1 cellular context compared by ENCODE assay signal in the genomic region with DNA sequence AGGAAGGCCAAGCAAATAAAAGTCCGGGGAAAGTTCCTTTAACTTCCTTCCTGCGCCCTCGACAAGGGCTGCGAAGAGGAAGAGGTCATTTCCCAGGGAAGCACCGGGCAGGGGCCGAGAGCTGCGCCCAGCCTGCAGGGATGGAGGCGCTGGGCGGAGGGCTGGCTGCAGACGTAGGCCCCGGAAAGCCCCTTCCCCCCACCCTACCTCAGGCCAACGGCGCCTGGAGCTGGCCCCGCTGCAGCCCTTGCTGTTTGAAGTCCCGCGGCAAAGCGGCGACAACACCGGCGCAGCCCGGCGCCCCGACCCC.
TF ChIP-seq lines count a peak whose summit lies in the region.

No MANE protein-coding gene starts in this region.

TF ChIP-seq in HepG2, 621 proteins besides CTCF, POLR2A, EP300 and RAD21 (continued from another document and continues in another):
- TF ChIP-seq, protein P1, sequence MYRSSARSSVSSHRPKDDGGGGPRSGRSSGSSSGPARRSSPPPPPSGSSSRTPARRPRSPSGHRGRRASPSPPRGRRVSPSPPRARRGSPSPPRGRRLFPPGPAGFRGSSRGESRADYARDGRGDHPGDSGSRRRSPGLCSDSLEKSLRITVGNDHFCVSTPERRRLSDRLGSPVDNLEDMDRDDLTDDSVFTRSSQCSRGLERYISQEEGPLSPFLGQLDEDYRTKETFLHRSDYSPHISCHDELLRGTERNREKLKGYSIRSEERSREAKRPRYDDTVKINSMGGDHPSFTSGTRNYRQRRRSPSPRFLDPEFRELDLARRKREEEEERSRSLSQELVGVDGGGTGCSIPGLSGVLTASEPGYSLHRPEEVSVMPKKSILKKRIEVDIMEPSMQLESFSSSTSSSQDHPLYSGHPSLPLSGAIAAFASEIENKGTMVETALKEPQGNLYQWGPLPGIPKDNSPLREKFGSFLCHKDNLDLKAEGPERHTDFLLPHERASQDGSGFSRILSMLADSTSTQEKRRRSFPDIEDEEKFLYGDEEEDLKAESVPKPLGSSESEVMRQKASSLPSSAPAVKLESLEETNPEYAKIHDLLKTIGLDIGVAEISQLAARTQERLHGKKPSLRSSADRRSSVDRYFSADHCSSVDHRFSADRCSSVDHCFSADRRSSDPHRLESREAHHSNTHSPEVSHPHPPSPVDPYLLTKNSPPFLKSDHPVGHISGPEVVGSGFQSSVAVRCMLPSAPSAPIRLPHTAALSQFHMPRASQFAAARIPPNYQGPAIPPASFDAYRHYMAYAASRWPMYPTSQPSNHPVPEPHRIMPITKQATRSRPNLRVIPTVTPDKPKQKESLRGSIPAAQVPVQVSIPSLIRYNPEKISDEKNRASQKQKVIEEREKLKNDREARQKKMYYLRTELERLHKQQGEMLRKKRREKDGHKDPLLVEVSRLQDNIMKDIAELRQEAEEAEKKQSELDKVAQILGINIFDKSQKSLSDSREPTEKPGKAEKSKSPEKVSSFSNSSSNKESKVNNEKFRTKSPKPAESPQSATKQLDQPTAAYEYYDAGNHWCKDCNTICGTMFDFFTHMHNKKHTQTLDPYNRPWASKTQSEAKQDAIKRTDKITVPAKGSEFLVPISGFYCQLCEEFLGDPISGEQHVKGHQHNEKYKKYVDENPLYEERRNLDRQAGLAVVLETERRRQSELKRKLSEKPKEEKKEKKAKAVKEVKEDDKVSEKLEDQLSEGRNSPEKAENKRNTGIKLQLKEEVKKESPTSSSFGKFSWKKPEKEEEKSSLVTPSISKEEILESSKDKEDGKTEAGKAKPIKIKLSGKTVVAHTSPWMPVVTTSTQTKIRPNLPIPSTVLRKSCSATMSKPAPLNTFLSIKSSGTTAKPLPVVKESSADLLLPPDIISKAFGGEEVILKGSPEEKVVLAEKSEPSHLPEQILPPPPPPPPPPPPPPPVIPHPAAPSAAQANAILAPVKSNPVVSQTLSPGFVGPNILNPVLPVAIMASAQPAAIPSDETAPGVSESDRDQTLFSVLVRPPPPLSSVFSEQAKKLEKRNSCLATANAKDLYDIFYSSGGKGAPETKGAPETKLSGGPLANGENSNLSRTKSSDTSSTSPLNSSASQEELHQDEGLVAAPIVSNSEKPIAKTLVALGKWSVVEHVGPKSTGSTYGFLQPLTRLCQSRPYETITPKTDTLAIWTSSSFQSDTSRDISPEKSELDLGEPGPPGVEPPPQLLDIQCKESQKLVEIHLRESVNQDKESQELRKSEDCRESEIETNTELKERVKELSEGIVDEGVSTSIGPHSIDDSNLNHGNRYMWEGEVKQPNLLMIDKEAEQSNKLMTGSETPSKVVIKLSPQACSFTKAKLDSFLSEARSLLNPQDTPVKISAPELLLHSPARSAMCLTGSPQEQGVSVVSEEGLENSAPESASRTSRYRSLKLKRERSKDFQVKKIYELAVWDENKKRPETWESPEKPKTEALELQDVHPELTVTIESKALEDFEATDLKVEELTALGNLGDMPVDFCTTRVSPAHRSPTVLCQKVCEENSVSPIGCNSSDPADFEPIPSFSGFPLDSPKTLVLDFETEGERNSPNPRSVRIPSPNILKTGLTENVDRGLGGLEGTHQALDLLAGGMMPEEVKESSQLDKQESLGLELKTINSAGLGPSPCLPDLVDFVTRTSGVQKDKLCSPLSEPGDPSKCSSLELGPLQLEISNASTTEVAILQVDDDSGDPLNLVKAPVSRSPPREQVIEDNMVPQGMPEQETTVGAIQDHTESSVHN (CRISPR knock-in tag; IDR thresholded peaks at IDR 0.05): no peak
- TF ChIP-seq ZNF790 (CRISPR knock-in tag; IDR thresholded peaks at IDR 0.05; ENCODE audit: borderline replicate concordance) (no peak), ZNF121 (CRISPR knock-in tag; IDR thresholded peaks at IDR 0.05) (no peak), HDAC1 (CRISPR knock-in tag; IDR thresholded peaks at IDR 0.05) (no peak), ZMAT3 (CRISPR knock-in tag; conservative IDR thresholded peaks at IDR 0.05) (0 out of 2 replicates have a peak, but pooled peaks have one; percentile 17), ZFP36 (IDR thresholded peaks at IDR 0.05; ENCODE audit: borderline replicate concordance, low read depth, low read length, partially characterized antibody) (no peak), ZNF383 (CRISPR knock-in tag; IDR thresholded peaks at IDR 0.05; ENCODE audit: borderline replicate concordance) (no peak), PAF1 (CRISPR knock-in tag; IDR thresholded peaks at IDR 0.05) (no peak), ZNF101 (CRISPR knock-in tag; IDR thresholded peaks at IDR 0.05; ENCODE audit: borderline replicate concordance, low read depth) (no peak), PTBP1 (IDR thresholded peaks at IDR 0.05; ENCODE audit: low read depth, low read length, poor library complexity, severe bottlenecking) (no peak), TAF1 (CRISPR knock-in tag; IDR thresholded peaks at IDR 0.05) (no peak), SKI (IDR thresholded peaks at IDR 0.05; ENCODE audit: partially characterized antibody) (peak; percentile 28)
- TF ChIP-seq, protein P2, sequence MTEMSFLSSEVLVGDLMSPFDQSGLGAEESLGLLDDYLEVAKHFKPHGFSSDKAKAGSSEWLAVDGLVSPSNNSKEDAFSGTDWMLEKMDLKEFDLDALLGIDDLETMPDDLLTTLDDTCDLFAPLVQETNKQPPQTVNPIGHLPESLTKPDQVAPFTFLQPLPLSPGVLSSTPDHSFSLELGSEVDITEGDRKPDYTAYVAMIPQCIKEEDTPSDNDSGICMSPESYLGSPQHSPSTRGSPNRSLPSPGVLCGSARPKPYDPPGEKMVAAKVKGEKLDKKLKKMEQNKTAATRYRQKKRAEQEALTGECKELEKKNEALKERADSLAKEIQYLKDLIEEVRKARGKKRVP (CRISPR knock-in tag; IDR thresholded peaks at IDR 0.05): no peak
- TF ChIP-seq, protein P3, sequence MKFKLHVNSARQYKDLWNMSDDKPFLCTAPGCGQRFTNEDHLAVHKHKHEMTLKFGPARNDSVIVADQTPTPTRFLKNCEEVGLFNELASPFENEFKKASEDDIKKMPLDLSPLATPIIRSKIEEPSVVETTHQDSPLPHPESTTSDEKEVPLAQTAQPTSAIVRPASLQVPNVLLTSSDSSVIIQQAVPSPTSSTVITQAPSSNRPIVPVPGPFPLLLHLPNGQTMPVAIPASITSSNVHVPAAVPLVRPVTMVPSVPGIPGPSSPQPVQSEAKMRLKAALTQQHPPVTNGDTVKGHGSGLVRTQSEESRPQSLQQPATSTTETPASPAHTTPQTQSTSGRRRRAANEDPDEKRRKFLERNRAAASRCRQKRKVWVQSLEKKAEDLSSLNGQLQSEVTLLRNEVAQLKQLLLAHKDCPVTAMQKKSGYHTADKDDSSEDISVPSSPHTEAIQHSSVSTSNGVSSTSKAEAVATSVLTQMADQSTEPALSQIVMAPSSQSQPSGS (CRISPR knock-in tag; IDR thresholded peaks at IDR 0.05): 0 out of 2 replicates have a peak, but pooled peaks have one; percentile 6
- TF ChIP-seq, protein P4, sequence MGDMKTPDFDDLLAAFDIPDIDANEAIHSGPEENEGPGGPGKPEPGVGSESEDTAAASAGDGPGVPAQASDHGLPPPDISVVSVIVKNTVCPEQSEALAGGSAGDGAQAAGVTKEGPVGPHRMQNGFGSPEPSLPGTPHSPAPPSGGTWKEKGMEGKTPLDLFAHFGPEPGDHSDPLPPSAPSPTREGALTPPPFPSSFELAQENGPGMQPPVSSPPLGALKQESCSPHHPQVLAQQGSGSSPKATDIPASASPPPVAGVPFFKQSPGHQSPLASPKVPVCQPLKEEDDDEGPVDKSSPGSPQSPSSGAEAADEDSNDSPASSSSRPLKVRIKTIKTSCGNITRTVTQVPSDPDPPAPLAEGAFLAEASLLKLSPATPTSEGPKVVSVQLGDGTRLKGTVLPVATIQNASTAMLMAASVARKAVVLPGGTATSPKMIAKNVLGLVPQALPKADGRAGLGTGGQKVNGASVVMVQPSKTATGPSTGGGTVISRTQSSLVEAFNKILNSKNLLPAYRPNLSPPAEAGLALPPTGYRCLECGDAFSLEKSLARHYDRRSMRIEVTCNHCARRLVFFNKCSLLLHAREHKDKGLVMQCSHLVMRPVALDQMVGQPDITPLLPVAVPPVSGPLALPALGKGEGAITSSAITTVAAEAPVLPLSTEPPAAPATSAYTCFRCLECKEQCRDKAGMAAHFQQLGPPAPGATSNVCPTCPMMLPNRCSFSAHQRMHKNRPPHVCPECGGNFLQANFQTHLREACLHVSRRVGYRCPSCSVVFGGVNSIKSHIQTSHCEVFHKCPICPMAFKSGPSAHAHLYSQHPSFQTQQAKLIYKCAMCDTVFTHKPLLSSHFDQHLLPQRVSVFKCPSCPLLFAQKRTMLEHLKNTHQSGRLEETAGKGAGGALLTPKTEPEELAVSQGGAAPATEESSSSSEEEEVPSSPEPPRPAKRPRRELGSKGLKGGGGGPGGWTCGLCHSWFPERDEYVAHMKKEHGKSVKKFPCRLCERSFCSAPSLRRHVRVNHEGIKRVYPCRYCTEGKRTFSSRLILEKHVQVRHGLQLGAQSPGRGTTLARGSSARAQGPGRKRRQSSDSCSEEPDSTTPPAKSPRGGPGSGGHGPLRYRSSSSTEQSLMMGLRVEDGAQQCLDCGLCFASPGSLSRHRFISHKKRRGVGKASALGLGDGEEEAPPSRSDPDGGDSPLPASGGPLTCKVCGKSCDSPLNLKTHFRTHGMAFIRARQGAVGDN (CRISPR knock-in tag; IDR thresholded peaks at IDR 0.05): peak; percentile 7; the same call in 1 of the 2 replicates
- TF ChIP-seq, protein P5, sequence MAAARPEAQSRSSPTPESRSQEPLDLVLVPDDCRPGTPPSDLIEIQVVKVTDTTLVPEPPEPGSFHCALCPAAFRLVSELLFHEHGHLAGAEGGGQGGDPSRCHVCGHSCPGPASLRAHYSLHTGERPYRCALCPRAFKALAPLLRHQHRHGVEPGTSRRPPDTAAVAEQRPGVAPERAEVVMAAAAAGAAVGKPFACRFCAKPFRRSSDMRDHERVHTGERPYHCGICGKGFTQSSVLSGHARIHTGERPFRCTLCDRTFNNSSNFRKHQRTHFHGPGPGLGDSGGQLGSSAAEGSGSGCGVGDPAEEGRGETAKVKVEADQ (CRISPR knock-in tag; IDR thresholded peaks at IDR 0.05; ENCODE audit: borderline replicate concordance): no peak
- TF ChIP-seq, protein P6, sequence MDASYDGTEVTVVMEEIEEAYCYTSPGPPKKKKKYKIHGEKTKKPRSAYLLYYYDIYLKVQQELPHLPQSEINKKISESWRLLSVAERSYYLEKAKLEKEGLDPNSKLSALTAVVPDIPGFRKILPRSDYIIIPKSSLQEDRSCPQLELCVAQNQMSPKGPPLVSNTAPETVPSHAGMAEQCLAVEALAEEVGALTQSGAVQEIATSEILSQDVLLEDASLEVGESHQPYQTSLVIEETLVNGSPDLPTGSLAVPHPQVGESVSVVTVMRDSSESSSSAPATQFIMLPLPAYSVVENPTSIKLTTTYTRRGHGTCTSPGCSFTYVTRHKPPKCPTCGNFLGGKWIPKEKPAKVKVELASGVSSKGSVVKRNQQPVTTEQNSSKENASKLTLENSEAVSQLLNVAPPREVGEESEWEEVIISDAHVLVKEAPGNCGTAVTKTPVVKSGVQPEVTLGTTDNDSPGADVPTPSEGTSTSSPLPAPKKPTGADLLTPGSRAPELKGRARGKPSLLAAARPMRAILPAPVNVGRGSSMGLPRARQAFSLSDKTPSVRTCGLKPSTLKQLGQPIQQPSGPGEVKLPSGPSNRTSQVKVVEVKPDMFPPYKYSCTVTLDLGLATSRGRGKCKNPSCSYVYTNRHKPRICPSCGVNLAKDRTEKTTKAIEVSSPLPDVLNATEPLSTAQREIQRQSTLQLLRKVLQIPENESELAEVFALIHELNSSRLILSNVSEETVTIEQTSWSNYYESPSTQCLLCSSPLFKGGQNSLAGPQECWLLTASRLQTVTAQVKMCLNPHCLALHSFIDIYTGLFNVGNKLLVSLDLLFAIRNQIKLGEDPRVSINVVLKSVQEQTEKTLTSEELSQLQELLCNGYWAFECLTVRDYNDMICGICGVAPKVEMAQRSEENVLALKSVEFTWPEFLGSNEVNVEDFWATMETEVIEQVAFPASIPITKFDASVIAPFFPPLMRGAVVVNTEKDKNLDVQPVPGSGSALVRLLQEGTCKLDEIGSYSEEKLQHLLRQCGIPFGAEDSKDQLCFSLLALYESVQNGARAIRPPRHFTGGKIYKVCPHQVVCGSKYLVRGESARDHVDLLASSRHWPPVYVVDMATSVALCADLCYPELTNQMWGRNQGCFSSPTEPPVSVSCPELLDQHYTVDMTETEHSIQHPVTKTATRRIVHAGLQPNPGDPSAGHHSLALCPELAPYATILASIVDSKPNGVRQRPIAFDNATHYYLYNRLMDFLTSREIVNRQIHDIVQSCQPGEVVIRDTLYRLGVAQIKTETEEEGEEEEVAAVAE (CRISPR knock-in tag; IDR thresholded peaks at IDR 0.05; ENCODE audit: borderline replicate concordance): no peak
- TF ChIP-seq, protein P7, sequence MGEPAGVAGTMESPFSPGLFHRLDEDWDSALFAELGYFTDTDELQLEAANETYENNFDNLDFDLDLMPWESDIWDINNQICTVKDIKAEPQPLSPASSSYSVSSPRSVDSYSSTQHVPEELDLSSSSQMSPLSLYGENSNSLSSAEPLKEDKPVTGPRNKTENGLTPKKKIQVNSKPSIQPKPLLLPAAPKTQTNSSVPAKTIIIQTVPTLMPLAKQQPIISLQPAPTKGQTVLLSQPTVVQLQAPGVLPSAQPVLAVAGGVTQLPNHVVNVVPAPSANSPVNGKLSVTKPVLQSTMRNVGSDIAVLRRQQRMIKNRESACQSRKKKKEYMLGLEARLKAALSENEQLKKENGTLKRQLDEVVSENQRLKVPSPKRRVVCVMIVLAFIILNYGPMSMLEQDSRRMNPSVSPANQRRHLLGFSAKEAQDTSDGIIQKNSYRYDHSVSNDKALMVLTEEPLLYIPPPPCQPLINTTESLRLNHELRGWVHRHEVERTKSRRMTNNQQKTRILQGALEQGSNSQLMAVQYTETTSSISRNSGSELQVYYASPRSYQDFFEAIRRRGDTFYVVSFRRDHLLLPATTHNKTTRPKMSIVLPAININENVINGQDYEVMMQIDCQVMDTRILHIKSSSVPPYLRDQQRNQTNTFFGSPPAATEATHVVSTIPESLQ (CRISPR knock-in tag; conservative IDR thresholded peaks at IDR 0.05): no peak
- TF ChIP-seq, protein P8, sequence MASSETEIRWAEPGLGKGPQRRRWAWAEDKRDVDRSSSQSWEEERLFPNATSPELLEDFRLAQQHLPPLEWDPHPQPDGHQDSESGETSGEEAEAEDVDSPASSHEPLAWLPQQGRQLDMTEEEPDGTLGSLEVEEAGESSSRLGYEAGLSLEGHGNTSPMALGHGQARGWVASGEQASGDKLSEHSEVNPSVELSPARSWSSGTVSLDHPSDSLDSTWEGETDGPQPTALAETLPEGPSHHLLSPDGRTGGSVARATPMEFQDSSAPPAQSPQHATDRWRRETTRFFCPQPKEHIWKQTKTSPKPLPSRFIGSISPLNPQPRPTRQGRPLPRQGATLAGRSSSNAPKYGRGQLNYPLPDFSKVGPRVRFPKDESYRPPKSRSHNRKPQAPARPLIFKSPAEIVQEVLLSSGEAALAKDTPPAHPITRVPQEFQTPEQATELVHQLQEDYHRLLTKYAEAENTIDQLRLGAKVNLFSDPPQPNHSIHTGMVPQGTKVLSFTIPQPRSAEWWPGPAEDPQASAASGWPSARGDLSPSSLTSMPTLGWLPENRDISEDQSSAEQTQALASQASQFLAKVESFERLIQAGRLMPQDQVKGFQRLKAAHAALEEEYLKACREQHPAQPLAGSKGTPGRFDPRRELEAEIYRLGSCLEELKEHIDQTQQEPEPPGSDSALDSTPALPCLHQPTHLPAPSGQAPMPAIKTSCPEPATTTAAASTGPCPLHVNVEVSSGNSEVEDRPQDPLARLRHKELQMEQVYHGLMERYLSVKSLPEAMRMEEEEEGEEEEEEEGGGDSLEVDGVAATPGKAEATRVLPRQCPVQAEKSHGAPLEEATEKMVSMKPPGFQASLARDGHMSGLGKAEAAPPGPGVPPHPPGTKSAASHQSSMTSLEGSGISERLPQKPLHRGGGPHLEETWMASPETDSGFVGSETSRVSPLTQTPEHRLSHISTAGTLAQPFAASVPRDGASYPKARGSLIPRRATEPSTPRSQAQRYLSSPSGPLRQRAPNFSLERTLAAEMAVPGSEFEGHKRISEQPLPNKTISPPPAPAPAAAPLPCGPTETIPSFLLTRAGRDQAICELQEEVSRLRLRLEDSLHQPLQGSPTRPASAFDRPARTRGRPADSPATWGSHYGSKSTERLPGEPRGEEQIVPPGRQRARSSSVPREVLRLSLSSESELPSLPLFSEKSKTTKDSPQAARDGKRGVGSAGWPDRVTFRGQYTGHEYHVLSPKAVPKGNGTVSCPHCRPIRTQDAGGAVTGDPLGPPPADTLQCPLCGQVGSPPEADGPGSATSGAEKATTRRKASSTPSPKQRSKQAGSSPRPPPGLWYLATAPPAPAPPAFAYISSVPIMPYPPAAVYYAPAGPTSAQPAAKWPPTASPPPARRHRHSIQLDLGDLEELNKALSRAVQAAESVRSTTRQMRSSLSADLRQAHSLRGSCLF (CRISPR knock-in tag; IDR thresholded peaks at IDR 0.05; ENCODE audit: borderline replicate concordance): no peak
